28 cellular contexts compared by ENCODE assay signal in genomic region chrX:140250363-140250762, GRCh38.
"Had no signal": no experiment of that assay in that cellular context is flagged by ENCODE, and none has a peak within 500 bp of the region (broad histone marks: within the 10 kb centered on the region; RNA-seq: fewer than 3 reads in every experiment).

No MANE protein-coding gene starts in this region.

- H3K4me3 ChIP-seq: heart left ventricle, left ventricle myocardium inferior, lung, skin epidermis, suprapubic skin, thoracic aorta, tibial artery, upper lobe of right lung had no signal

- ATAC-seq: heart left ventricle; natural killer cell; right cardiac atrium; sciatic nerve; stimulated activated effector memory CD8-positive, alpha-beta T cell treated with anti-CD3 and anti-CD28 coated beads, Interleukin-12 subunit alpha, Interleukin-12 subunit beta, amount 100 ng/mL, for 72 hours; upper lobe of right lung had no signal

- H3K4me1 Mint-ChIP-seq: mesothelial cell of epicardium; naive B cell; natural killer cell; nephron progenitor cell; stimulated activated effector memory CD8-positive, alpha-beta T cell treated with anti-CD3 and anti-CD28 coated beads, Interleukin-12 subunit alpha, Interleukin-12 subunit beta, amount 100 ng/mL, for 72 hours had no signal

- H2AFZ ChIP-seq: parathyroid adenoma had no signal

- DNase-seq: heart left ventricle; hypothalamus; islet precursor cell; left ventricle myocardium inferior; mesendoderm; naive B cell; natural killer cell; nephron progenitor cell; occipital lobe; stimulated activated CD4-positive, alpha-beta T cell treated with anti-CD3 and anti-CD28 coated beads, Interleukin-12 subunit alpha, Interleukin-12 subunit beta, amount 100 ng/mL, for 4 hours; stimulated activated CD4-positive, alpha-beta T cell treated with anti-CD3 and anti-CD28 coated beads, Interleukin-15, amount 100 ng/mL, for 24 hours; stimulated activated CD4-positive, alpha-beta T cell treated with anti-CD3 and anti-CD28 coated beads, Interleukin-2, amount 100 ng/mL, for 24 hours; stimulated activated CD4-positive, alpha-beta T cell treated with anti-CD3 and anti-CD28 coated beads, Interleukin-4, amount 100 ng/mL, for 24 hours; stimulated activated naive CD4-positive, alpha-beta T cell; tibial artery; trophoblast cell; upper lobe of right lung had no signal

- H3K27me3 Mint-ChIP-seq: stimulated activated naive CD8-positive, alpha-beta T cell treated with anti-CD3 and anti-CD28 coated beads, Interleukin-15, Interleukin-2, amounts not matched to agents 100 ng/mL and 50 ng/mL, for 24 hours had no signal

- H3K9me3 ChIP-seq: heart left ventricle, left ventricle myocardium inferior, neutrophil, suprapubic skin, thoracic aorta, tibial artery, upper lobe of right lung had no signal

- H3K27me3 ChIP-seq: neutrophil, suprapubic skin, tibial artery, upper lobe of right lung had no signal

- H3K4me1 ChIP-seq: heart left ventricle, left ventricle myocardium inferior, parathyroid adenoma, suprapubic skin, tibial artery, upper lobe of right lung had no signal

- H3K9ac ChIP-seq: parathyroid adenoma had no signal

- H3K4me3 Mint-ChIP-seq: mesothelial cell of epicardium; naive B cell; natural killer cell; nephron progenitor cell; stimulated activated effector memory CD8-positive, alpha-beta T cell treated with anti-CD3 and anti-CD28 coated beads, Interleukin-12 subunit alpha, Interleukin-12 subunit beta, amount 100 ng/mL, for 72 hours; stimulated activated naive CD8-positive, alpha-beta T cell treated with anti-CD3 and anti-CD28 coated beads, Interleukin-15, Interleukin-2, amounts not matched to agents 100 ng/mL and 50 ng/mL, for 24 hours had no signal

- H3K27ac Mint-ChIP-seq: mesothelial cell of epicardium; naive B cell; natural killer cell; nephron progenitor cell; stimulated activated effector memory CD8-positive, alpha-beta T cell treated with anti-CD3 and anti-CD28 coated beads, Interleukin-12 subunit alpha, Interleukin-12 subunit beta, amount 100 ng/mL, for 72 hours; stimulated activated naive CD8-positive, alpha-beta T cell treated with anti-CD3 and anti-CD28 coated beads, Interleukin-15, Interleukin-2, amounts not matched to agents 100 ng/mL and 50 ng/mL, for 24 hours had no signal

- H3K27ac ChIP-seq: heart left ventricle, left ventricle myocardium inferior, neutrophil, parathyroid adenoma, skin epidermis, suprapubic skin, thoracic aorta, tibial artery, upper lobe of right lung had no signal

- H3K36me3 Mint-ChIP-seq: mesothelial cell of epicardium; naive B cell; natural killer cell; stimulated activated effector memory CD8-positive, alpha-beta T cell treated with anti-CD3 and anti-CD28 coated beads, Interleukin-12 subunit alpha, Interleukin-12 subunit beta, amount 100 ng/mL, for 72 hours had no signal

- H3K79me2 ChIP-seq: parathyroid adenoma had no signal

- H3K9me3 Mint-ChIP-seq: mesothelial cell of epicardium; nephron progenitor cell; stimulated activated naive CD8-positive, alpha-beta T cell treated with anti-CD3 and anti-CD28 coated beads, Interleukin-15, Interleukin-2, amounts not matched to agents 100 ng/mL and 50 ng/mL, for 24 hours had no signal

- H3K36me3 ChIP-seq: heart left ventricle, left ventricle myocardium inferior, neutrophil, suprapubic skin, thoracic aorta, tibial artery, upper lobe of right lung had no signal
